Comparison of ENCODE assay signal across 15 cellular contexts in the genomic region with DNA sequence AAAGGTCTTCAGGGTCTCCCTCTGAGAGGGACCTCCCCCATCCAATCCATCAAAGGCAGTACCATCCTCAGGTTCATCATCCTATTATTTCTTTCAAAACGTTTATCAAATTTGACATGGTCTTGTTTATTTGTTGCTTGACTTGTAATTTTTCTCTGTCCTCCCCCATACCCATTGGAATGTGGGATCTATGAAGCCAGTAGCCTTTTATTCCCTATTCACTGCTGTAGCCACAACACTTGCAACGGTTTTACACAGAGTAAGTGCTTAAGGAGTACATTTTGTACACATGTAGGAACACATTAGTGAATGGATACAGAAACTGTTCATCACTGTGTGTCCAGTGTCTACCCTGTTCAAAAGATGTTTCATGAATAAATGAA. TPM values are rescaled to one million over a fixed set of nuclear protein-coding genes. Genes with fewer than 3 reads are reported as not detected.
DNase-seq lines count a peak whose midpoint lies in the region; ATAC-seq and TF ChIP-seq lines count a peak whose summit lies in the region.
"Had no signal": no experiment of that assay in that cellular context is flagged by ENCODE, and none has a peak within 500 bp of the region (broad histone marks: within the 10 kb centered on the region; RNA-seq: fewer than 3 reads in every experiment).

No MANE protein-coding gene starts in this region.

- ATAC-seq in GM19351 (IDR thresholded peaks at IDR 0.05; ENCODE audit: unreplicated experiment), result no peak
- ATAC-seq in sciatic nerve, result no peak
- ATAC-seq: A549 had no signal

- H3K4me2 ChIP-seq in fibroblast of lung (ENCODE audit: extremely low read depth, insufficient read depth, low read length), result peak overlapping the region; percentile 19
- peak overlapping the region; percentile 8 for H3K4me2 ChIP-seq in smooth muscle cell
- H3K4me2 ChIP-seq: A549; BLaER1 treated with 17β-estradiol and CSF1 and Interleukin-3, amounts not matched to agents 10 nM and 100 nM had no signal

- DNase-seq in ELR (ENCODE audit: low read depth) (peak; percentile 22), SJSA1 (ENCODE audit: low read depth in 1 of 2, low spot score in 2 of 2) (peak in 1 of 2 experiments; percentile 94), fibroblast of lung (ENCODE audit: low read depth in 2 of 2) (peak in 1 of 2 donors; percentile 45), smooth muscle cell (lab: John Stamatoyannopoulos, UW; ENCODE audit: unreplicated experiment) (no peak), sciatic nerve (ENCODE audit: low spot score) (no peak)
- no peak for DNase-seq in activated CD4-positive, alpha-beta T cell treated with anti-CD3 and anti-CD28 coated beads, Interleukin-2, amount 50 U/mL, for 4 hours
- DNase-seq: NCI-H1694 treated with DMSO at 0.1 percent for 48 hours; NCI-H446; NK-92 treated with Interleukin-12 subunit alpha and Interleukin-12 subunit beta, amount 100 ng/mL, for 24 hours; RPMI8226; SIG-M5 had no signal

- H2AFZ ChIP-seq in fibroblast of lung (ENCODE audit: low read length) (no peak overlapping the region), smooth muscle cell (ENCODE audit: low read depth) (no peak overlapping the region)

- H3K79me2 ChIP-seq in fibroblast of lung (ENCODE audit: control insufficient read depth, insufficient read depth, low read length), result no peaks in the 10 kb centered on the region
- H3K79me2 ChIP-seq in smooth muscle cell (ENCODE audit: low read depth), result no peaks in the 10 kb centered on the region

- TF ChIP-seq CTCF in fibroblast of lung (conservative IDR thresholded peaks at IDR 0.05 in 1 of 2, IDR thresholded peaks at IDR 0.05 in 1 of 2; ENCODE audit: low read depth in 1 of 2, low read length in 2 of 2) (no peak), smooth muscle cell (IDR thresholded peaks at IDR 0.05; ENCODE audit: borderline replicate concordance, insufficient read depth, poor library complexity, severe bottlenecking) (no peak)

- H3K27ac ChIP-seq in SJSA1 (peak overlapping the region; percentile 95), fibroblast of lung (ENCODE audit: insufficient read depth, low read length) (no peak overlapping the region), smooth muscle cell (ENCODE audit: low read depth) (no peak overlapping the region)
- H3K27ac ChIP-seq: A549; BLaER1 treated with 17β-estradiol and CSF1 and Interleukin-3, amounts not matched to agents 10 nM and 100 nM had no signal

- no peak overlapping the region for H3K9ac ChIP-seq in fibroblast of lung (ENCODE audit: insufficient read depth, low read length)
- no peak overlapping the region for H3K9ac ChIP-seq in smooth muscle cell (ENCODE audit: low read depth)
- H3K9ac ChIP-seq: BLaER1 treated with 17β-estradiol and CSF1 and Interleukin-3, amounts not matched to agents 10 nM and 100 nM had no signal

- H3K4me3 ChIP-seq in SJSA1 (no peak overlapping the region), fibroblast of lung (replicated peaks in 1 of 4; ENCODE audit: control extremely low read depth in 1 of 4, insufficient read depth in 1 of 4, low read depth in 3 of 4, low read length in 4 of 4) (no peak overlapping the region), smooth muscle cell (no peak overlapping the region)
- H3K4me3 ChIP-seq: A549; BLaER1 treated with 17β-estradiol and CSF1 and Interleukin-3, amounts not matched to agents 10 nM and 100 nM had no signal

- no peaks in the 10 kb centered on the region for H3F3A ChIP-seq in smooth muscle cell (ENCODE audit: low read depth)

- peaks cover 36% of the 10 kb centered on the region for H3K4me1 ChIP-seq in SJSA1 (replicated peaks)
- no peaks in the 10 kb centered on the region for H3K4me1 ChIP-seq in fibroblast of lung (ENCODE audit: control insufficient read depth, extremely low read depth, insufficient read depth, low read length)
- H3K4me1 ChIP-seq in smooth muscle cell (ENCODE audit: low read depth), result no peaks in the 10 kb centered on the region
- H3K4me1 ChIP-seq: A549 had no signal

- intact Hi-C loops in sciatic nerve (cut with DNase I), result no loop called here

- no peaks in the 10 kb centered on the region for H3K27me3 ChIP-seq in SJSA1 (replicated peaks)
- H3K27me3 ChIP-seq in fibroblast of lung (ENCODE audit: control insufficient read depth, insufficient read depth, low read length), result no peaks in the 10 kb centered on the region
- H3K27me3 ChIP-seq in smooth muscle cell (ENCODE audit: low read depth), result no peaks in the 10 kb centered on the region
- H3K27me3 ChIP-seq: BLaER1 treated with 17β-estradiol and CSF1 and Interleukin-3, amounts not matched to agents 10 nM and 100 nM had no signal

- H3K36me3 ChIP-seq in SJSA1 (no peaks in the 10 kb centered on the region), fibroblast of lung (ENCODE audit: control insufficient read depth, insufficient read depth, low read length) (no peaks in the 10 kb centered on the region), smooth muscle cell (ENCODE audit: low read depth) (no peaks in the 10 kb centered on the region)
- H3K36me3 ChIP-seq: BLaER1 treated with 17β-estradiol and CSF1 and Interleukin-3, amounts not matched to agents 10 nM and 100 nM had no signal

- H3K9me3 ChIP-seq in SJSA1 (replicated peaks), result no peaks in the 10 kb centered on the region
- H3K9me3 ChIP-seq in fibroblast of lung (ENCODE audit: control insufficient read depth, insufficient read depth, low read depth, low read length), result no peaks in the 10 kb centered on the region
- H3K9me3 ChIP-seq in smooth muscle cell (replicated peaks; ENCODE audit: low read depth), result no peaks in the 10 kb centered on the region
- H3K9me3 ChIP-seq: A549; BLaER1 treated with 17β-estradiol and CSF1 and Interleukin-3, amounts not matched to agents 10 nM and 100 nM had no signal

- whole genome bisulfite sequencing in smooth muscle cell (ENCODE audit: low lambda C conversion rate), result 65% methylated on average over 2 of the region's 2 CpGs

- H4K20me1 ChIP-seq in fibroblast of lung (ENCODE audit: control insufficient read depth, extremely low read depth, insufficient read depth, low read length), result no peaks in the 10 kb centered on the region
- H4K20me1 ChIP-seq in smooth muscle cell (ENCODE audit: low read depth), result no peaks in the 10 kb centered on the region
- H4K20me1 ChIP-seq: BLaER1 treated with 17β-estradiol and CSF1 and Interleukin-3, amounts not matched to agents 10 nM and 100 nM had no signal

RNA-seq across cellular contexts. Expression of gene IGF1, which starts 41.5 kb away (rescaled TPM):
- total RNA-seq in SJSA1 (2014; rRNA removed; shearing (Covaris generic)), result 0.16 and 0.68 TPM in 2 replicates
- total RNA-seq in fibroblast of lung (0.83 and 1.3 TPM in 2 replicates), smooth muscle cell (5.3 and 8.9 TPM in 2 replicates), sciatic nerve (52.1 TPM)
- polyA plus RNA-seq in fibroblast of lung (0.05 and 0.40 TPM in 2 replicates), smooth muscle cell (1.3 and 10.0 TPM in 2 replicates)
- 0.12 and 0.24 TPM in 2 replicates for polyA plus RNA-seq in fibroblast of lung (2012)
- not detected in 2 replicates for polyA minus RNA-seq in fibroblast of lung (ENCODE audit: low replicate concordance)
- total RNA-seq: LHCN-M2 had no signal
